1 cellular context compared by ENCODE assay signal in the genomic region with DNA sequence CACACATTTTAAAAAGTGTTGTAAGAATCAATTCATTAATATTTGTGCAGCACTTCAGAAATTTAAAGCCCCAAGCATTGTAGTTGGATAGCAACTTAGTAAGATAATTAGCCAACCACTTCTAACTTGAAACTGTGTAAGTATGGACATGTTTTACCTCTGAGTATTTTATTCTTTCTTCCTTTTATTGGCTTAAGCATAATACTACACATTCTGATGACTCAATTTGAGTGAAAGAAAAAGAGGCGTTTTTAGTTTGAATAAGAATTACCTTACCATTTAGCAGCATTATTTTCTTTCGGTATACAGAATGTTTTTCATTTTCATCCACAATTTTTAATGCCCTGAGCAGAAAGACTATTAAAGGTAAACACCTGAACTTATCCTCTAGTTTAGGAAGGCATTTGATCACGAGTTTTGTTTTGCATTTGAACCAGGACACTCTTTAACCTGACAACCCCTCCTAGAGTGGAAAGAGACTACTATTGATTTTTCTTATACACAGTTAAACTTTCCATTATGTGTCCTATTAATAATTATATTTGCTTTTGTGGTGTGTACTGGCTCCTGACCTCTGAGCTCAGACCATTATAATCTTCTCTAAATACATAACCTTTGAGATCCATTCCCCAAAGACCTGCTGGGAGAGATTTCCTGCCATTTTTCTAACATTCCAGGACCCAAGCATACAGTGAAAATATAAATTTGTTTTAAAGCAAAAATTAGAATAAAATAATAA.
TF ChIP-seq lines count a peak whose summit lies in the region.

No MANE protein-coding gene starts in this region.

TF ChIP-seq in HepG2, 621 proteins besides CTCF, POLR2A, EP300 and RAD21 (continued from another document):
- TF ChIP-seq, protein P1, sequence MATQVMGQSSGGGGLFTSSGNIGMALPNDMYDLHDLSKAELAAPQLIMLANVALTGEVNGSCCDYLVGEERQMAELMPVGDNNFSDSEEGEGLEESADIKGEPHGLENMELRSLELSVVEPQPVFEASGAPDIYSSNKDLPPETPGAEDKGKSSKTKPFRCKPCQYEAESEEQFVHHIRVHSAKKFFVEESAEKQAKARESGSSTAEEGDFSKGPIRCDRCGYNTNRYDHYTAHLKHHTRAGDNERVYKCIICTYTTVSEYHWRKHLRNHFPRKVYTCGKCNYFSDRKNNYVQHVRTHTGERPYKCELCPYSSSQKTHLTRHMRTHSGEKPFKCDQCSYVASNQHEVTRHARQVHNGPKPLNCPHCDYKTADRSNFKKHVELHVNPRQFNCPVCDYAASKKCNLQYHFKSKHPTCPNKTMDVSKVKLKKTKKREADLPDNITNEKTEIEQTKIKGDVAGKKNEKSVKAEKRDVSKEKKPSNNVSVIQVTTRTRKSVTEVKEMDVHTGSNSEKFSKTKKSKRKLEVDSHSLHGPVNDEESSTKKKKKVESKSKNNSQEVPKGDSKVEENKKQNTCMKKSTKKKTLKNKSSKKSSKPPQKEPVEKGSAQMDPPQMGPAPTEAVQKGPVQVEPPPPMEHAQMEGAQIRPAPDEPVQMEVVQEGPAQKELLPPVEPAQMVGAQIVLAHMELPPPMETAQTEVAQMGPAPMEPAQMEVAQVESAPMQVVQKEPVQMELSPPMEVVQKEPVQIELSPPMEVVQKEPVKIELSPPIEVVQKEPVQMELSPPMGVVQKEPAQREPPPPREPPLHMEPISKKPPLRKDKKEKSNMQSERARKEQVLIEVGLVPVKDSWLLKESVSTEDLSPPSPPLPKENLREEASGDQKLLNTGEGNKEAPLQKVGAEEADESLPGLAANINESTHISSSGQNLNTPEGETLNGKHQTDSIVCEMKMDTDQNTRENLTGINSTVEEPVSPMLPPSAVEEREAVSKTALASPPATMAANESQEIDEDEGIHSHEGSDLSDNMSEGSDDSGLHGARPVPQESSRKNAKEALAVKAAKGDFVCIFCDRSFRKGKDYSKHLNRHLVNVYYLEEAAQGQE (IDR thresholded peaks at IDR 0.05; ENCODE audit: borderline replicate concordance in 1 of 2, low read depth in 1 of 2, low read length in 2 of 2) = no peak
- TF ChIP-seq SOX6 (IDR thresholded peaks at IDR 0.05) = no peak
- peak; percentile 76; the same call in 1 of the 2 replicates for TF ChIP-seq SOX6 (CRISPR knock-in tag; IDR thresholded peaks at IDR 0.05)
- TF ChIP-seq, protein P2, sequence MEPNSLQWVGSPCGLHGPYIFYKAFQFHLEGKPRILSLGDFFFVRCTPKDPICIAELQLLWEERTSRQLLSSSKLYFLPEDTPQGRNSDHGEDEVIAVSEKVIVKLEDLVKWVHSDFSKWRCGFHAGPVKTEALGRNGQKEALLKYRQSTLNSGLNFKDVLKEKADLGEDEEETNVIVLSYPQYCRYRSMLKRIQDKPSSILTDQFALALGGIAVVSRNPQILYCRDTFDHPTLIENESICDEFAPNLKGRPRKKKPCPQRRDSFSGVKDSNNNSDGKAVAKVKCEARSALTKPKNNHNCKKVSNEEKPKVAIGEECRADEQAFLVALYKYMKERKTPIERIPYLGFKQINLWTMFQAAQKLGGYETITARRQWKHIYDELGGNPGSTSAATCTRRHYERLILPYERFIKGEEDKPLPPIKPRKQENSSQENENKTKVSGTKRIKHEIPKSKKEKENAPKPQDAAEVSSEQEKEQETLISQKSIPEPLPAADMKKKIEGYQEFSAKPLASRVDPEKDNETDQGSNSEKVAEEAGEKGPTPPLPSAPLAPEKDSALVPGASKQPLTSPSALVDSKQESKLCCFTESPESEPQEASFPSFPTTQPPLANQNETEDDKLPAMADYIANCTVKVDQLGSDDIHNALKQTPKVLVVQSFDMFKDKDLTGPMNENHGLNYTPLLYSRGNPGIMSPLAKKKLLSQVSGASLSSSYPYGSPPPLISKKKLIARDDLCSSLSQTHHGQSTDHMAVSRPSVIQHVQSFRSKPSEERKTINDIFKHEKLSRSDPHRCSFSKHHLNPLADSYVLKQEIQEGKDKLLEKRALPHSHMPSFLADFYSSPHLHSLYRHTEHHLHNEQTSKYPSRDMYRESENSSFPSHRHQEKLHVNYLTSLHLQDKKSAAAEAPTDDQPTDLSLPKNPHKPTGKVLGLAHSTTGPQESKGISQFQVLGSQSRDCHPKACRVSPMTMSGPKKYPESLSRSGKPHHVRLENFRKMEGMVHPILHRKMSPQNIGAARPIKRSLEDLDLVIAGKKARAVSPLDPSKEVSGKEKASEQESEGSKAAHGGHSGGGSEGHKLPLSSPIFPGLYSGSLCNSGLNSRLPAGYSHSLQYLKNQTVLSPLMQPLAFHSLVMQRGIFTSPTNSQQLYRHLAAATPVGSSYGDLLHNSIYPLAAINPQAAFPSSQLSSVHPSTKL (CRISPR knock-in tag; IDR thresholded peaks at IDR 0.05) = peak; percentile 53; the same call in 1 of the 2 replicates
- TF ChIP-seq ZNF879 (CRISPR knock-in tag; IDR thresholded peaks at IDR 0.05) = no peak
- TF ChIP-seq, protein P3, sequence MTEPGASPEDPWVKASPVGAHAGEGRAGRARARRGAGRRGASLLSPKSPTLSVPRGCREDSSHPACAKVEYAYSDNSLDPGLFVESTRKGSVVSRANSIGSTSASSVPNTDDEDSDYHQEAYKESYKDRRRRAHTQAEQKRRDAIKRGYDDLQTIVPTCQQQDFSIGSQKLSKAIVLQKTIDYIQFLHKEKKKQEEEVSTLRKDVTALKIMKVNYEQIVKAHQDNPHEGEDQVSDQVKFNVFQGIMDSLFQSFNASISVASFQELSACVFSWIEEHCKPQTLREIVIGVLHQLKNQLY (CRISPR knock-in tag; IDR thresholded peaks at IDR 0.05) = peak; percentile 46; the same call in 1 of the 2 replicates
- TF ChIP-seq U2AF1 (optimal IDR thresholded peaks at IDR 0.05; ENCODE audit: low read depth, low read length) = no peak
- TF ChIP-seq ZNF12 (CRISPR knock-in tag; IDR thresholded peaks at IDR 0.05) = no peak
- TF ChIP-seq, protein P4, sequence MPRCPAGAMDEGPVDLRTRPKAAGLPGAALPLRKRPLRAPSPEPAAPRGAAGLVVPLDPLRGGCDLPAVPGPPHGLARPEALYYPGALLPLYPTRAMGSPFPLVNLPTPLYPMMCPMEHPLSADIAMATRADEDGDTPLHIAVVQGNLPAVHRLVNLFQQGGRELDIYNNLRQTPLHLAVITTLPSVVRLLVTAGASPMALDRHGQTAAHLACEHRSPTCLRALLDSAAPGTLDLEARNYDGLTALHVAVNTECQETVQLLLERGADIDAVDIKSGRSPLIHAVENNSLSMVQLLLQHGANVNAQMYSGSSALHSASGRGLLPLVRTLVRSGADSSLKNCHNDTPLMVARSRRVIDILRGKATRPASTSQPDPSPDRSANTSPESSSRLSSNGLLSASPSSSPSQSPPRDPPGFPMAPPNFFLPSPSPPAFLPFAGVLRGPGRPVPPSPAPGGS (CRISPR knock-in tag; IDR thresholded peaks at IDR 0.05) = no peak
- TF ChIP-seq NCOA2 (CRISPR knock-in tag; IDR thresholded peaks at IDR 0.05) = peak; percentile 17; the same call in 1 of the 2 replicates
- TF ChIP-seq MEF2D (CRISPR knock-in tag; IDR thresholded peaks at IDR 0.05) = no peak
- TF ChIP-seq PHF21A (CRISPR knock-in tag; IDR thresholded peaks at IDR 0.05) = 0 out of 2 replicates have a peak, but pooled peaks have one; percentile 35
- TF ChIP-seq, protein P5, sequence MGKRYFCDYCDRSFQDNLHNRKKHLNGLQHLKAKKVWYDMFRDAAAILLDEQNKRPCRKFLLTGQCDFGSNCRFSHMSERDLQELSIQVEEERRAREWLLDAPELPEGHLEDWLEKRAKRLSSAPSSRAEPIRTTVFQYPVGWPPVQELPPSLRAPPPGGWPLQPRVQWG (CRISPR knock-in tag; IDR thresholded peaks at IDR 0.05; ENCODE audit: borderline replicate concordance, low read depth) = no peak
- peak; percentile 62 for TF ChIP-seq GATAD2A (CRISPR knock-in tag; IDR thresholded peaks at IDR 0.05)
- no peak for TF ChIP-seq ZNF143 (CRISPR knock-in tag; IDR thresholded peaks at IDR 0.05)
- TF ChIP-seq ZNF224 (CRISPR knock-in tag; IDR thresholded peaks at IDR 0.05) = no peak
- TF ChIP-seq SAP130 (CRISPR knock-in tag; IDR thresholded peaks at IDR 0.05; ENCODE audit: low read depth) = 0 out of 2 replicates have a peak, but pooled peaks have one; percentile 16
- TF ChIP-seq, protein P6, sequence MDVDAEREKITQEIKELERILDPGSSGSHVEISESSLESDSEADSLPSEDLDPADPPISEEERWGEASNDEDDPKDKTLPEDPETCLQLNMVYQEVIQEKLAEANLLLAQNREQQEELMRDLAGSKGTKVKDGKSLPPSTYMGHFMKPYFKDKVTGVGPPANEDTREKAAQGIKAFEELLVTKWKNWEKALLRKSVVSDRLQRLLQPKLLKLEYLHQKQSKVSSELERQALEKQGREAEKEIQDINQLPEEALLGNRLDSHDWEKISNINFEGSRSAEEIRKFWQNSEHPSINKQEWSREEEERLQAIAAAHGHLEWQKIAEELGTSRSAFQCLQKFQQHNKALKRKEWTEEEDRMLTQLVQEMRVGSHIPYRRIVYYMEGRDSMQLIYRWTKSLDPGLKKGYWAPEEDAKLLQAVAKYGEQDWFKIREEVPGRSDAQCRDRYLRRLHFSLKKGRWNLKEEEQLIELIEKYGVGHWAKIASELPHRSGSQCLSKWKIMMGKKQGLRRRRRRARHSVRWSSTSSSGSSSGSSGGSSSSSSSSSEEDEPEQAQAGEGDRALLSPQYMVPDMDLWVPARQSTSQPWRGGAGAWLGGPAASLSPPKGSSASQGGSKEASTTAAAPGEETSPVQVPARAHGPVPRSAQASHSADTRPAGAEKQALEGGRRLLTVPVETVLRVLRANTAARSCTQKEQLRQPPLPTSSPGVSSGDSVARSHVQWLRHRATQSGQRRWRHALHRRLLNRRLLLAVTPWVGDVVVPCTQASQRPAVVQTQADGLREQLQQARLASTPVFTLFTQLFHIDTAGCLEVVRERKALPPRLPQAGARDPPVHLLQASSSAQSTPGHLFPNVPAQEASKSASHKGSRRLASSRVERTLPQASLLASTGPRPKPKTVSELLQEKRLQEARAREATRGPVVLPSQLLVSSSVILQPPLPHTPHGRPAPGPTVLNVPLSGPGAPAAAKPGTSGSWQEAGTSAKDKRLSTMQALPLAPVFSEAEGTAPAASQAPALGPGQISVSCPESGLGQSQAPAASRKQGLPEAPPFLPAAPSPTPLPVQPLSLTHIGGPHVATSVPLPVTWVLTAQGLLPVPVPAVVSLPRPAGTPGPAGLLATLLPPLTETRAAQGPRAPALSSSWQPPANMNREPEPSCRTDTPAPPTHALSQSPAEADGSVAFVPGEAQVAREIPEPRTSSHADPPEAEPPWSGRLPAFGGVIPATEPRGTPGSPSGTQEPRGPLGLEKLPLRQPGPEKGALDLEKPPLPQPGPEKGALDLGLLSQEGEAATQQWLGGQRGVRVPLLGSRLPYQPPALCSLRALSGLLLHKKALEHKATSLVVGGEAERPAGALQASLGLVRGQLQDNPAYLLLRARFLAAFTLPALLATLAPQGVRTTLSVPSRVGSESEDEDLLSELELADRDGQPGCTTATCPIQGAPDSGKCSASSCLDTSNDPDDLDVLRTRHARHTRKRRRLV (CRISPR knock-in tag; IDR thresholded peaks at IDR 0.05) = no peak
TF ChIP-seq in HepG2: peak in this region for 50.
